In genomic region chr19:6510618-6511017, GRCh38 we compare ENCODE assay signal across 30 cellular contexts. TPM values are rescaled to one million over a fixed set of nuclear protein-coding genes. Genes with fewer than 3 reads are reported as not detected.
"Had no signal": no experiment of that assay in that cellular context is flagged by ENCODE, and none has a peak within 500 bp of the region (broad histone marks: within the 10 kb centered on the region; RNA-seq: fewer than 3 reads in every experiment).

No MANE protein-coding gene starts in this region.

- H3K9me3 Mint-ChIP-seq: activated CD4-positive, alpha-beta memory T cell treated with anti-CD3 and anti-CD28 coated beads, Interleukin-2, amount 10 ng/mL, durations not matched to agents 7 days and 5 days; activated naive CD4-positive, alpha-beta T cell treated with anti-CD3 and anti-CD28 coated beads, Interleukin-2, amount 50 U/mL, for 72 hours; activated naive CD8-positive, alpha-beta T cell treated with anti-CD3 and anti-CD28 coated beads, Interleukin-2, amount 50 U/mL, for 24 hours; activated T-cell treated with anti-CD3 and anti-CD28 coated beads, Interleukin-2, amount 50 U/mL, for 72 hours; activated T-helper 2 cell treated with anti-CD3 and anti-CD28 coated beads, Interferon-gamma antibody, Interleukin-2, Interleukin-4, amounts not matched to agents 10 μg/mL and 5 μg/mL and 100 μg/mL, durations not matched to agents 14 hours and 24 hours and 36 hours; T-cell had no signal

- H3K27me3 Mint-ChIP-seq: activated CD4-positive, alpha-beta memory T cell treated with anti-CD3 and anti-CD28 coated beads, Interleukin-2, amount 10 ng/mL, durations not matched to agents 7 days and 5 days; activated CD4-positive, alpha-beta T cell treated with anti-CD3 and anti-CD28 coated beads for 36 hours; activated naive CD8-positive, alpha-beta T cell treated with anti-CD3 and anti-CD28 coated beads, Interleukin-2, amount 50 U/mL, for 24 hours; T-cell had no signal

- H3K4me1 Mint-ChIP-seq: activated CD4-positive, alpha-beta T cell treated with anti-CD3 and anti-CD28 coated beads for 36 hours had no signal

- H3K36me3 Mint-ChIP-seq: activated naive CD4-positive, alpha-beta T cell treated with anti-CD3 and anti-CD28 coated beads, Interleukin-2, amount 50 U/mL, for 72 hours; T-cell had no signal

- H3K36me3 ChIP-seq: brain microvascular endothelial cell, cardiac muscle cell had no signal

- H3K27ac Mint-ChIP-seq: activated CD4-positive, alpha-beta memory T cell treated with anti-CD3 and anti-CD28 coated beads, Interleukin-2, amount 10 ng/mL, durations not matched to agents 7 days and 5 days; activated CD4-positive, alpha-beta T cell treated with anti-CD3 and anti-CD28 coated beads for 36 hours; activated naive CD4-positive, alpha-beta T cell treated with anti-CD3 and anti-CD28 coated beads, Interleukin-2, amount 50 U/mL, for 72 hours; activated naive CD8-positive, alpha-beta T cell treated with anti-CD3 and anti-CD28 coated beads, Interleukin-2, amount 50 U/mL, for 24 hours; activated T-cell treated with anti-CD3 and anti-CD28 coated beads, Interleukin-2, amount 50 U/mL, for 72 hours; activated T-helper 2 cell treated with anti-CD3 and anti-CD28 coated beads, Interferon-gamma antibody, Interleukin-2, Interleukin-4, amounts not matched to agents 10 μg/mL and 5 μg/mL and 100 μg/mL, durations not matched to agents 14 hours and 24 hours and 36 hours; T-cell had no signal

- H3K27ac ChIP-seq: brain microvascular endothelial cell, cardiac muscle cell, SK-N-MC, VCaP had no signal

- H3K4me3 Mint-ChIP-seq: activated CD4-positive, alpha-beta memory T cell treated with anti-CD3 and anti-CD28 coated beads, Interleukin-2, amount 10 ng/mL, durations not matched to agents 7 days and 5 days; activated CD4-positive, alpha-beta T cell treated with anti-CD3 and anti-CD28 coated beads for 36 hours; activated naive CD8-positive, alpha-beta T cell treated with anti-CD3 and anti-CD28 coated beads, Interleukin-2, amount 50 U/mL, for 24 hours; activated T-cell treated with anti-CD3 and anti-CD28 coated beads, Interleukin-2, amount 50 U/mL, for 72 hours; T-cell had no signal

- DNase-seq: activated CD4-positive, alpha-beta memory T cell treated with anti-CD3 and anti-CD28 coated beads, Interleukin-2, amount 10 ng/mL, durations not matched to agents 7 days and 5 days; activated CD4-positive, alpha-beta T cell treated with anti-CD3 and anti-CD28 coated beads for 36 hours; activated CD4-positive, alpha-beta T cell treated with anti-CD3 and anti-CD28 coated beads, Interleukin-2, amount 50 U/mL, for 1 hour; activated naive CD8-positive, alpha-beta T cell treated with anti-CD3 and anti-CD28 coated beads, Interleukin-2, amount 50 U/mL, for 24 hours; activated T-cell treated with anti-CD3 and anti-CD28 coated beads, Interleukin-2, amount 50 U/mL, for 72 hours; amygdala; brain microvascular endothelial cell; IMR-90; KBM-7; NCI-H1092; NCI-H1417; NCI-H1694 treated with DMSO at 0.1 percent for 48 hours; NCI-H2029 treated with DMSO at 0.1 percent for 48 hours; NCI-H345; NCI-H510A; NCI-H526 treated with DMSO at 0.1 percent for 48 hours; NCI-H82; OCI-M1; RPMI8226; T-cell; T-helper 2 cell; T1000 had no signal

- H3K4me3 ChIP-seq: cardiac muscle cell, SK-N-MC had no signal

- H3K27me3 ChIP-seq: brain microvascular endothelial cell, cardiac muscle cell had no signal

RNA-seq across cellular contexts. Expression of gene TUBB4A, which starts 8.5 kb away (rescaled TPM):
- total RNA-seq: IMR-90, LHCN-M2 had no signal
- polyA plus RNA-seq: IMR-90 had no signal

RNA-seq across cellular contexts. Expression of gene TNFSF9, which starts 20.2 kb away (rescaled TPM):
- total RNA-seq: IMR-90 had no signal

RNA-seq across cellular contexts. Expression of gene DENND1C, which starts 29.0 kb away (rescaled TPM):
- total RNA-seq: IMR-90, LHCN-M2, M059J had no signal
- polyA plus RNA-seq: IMR-90 had no signal

RNA-seq across cellular contexts. Expression of gene CRB3, which starts 46.5 kb away (rescaled TPM):
- total RNA-seq: IMR-90, LHCN-M2, Right ventricle myocardium inferior had no signal
- polyA plus RNA-seq: IMR-90 had no signal
